Comparison of ENCODE assay signal across 8 cellular contexts in genomic region chr15:31327674-31328424, GRCh38. TPM values are rescaled to one million over a fixed set of nuclear protein-coding genes. Genes with fewer than 3 reads are reported as not detected.
A peak's percentile ranks its signal among the peaks of the same experiment; 100 is the strongest.
DNase-seq lines count a peak whose midpoint lies in the region; ATAC-seq and TF ChIP-seq lines count a peak whose summit lies in the region.

No MANE protein-coding gene starts in this region.

- no peaks in the 10 kb centered on the region for H3K9me3 ChIP-seq in lower lobe of right lung

- peaks cover 57% of the 10 kb centered on the region for H3K4me1 ChIP-seq in lower lobe of right lung

- intact Hi-C loops in lower lobe of right lung (cut with DNase I), result loop anchor here (10.0 kb wide), 1 partner anchor 113 kb away; no protein-coding TSS in a partner anchor

- peak overlapping the region; percentile 100 for H3K27ac ChIP-seq in lower lobe of right lung

- peak overlapping the region; percentile 93 for H3K4me3 ChIP-seq in lower lobe of right lung

- no peaks in the 10 kb centered on the region for H3K27me3 ChIP-seq in lower lobe of right lung (ENCODE audit: low read depth)

- peak; percentile 33 to 50 for ATAC-seq in lower lobe of right lung

- TF ChIP-seq CTCF in lower lobe of right lung (IDR thresholded peaks at IDR 0.05), result no peak

- DNase-seq in NCI-H1436 (lab: John Stamatoyannopoulos, UW), result peak; percentile 76
- DNase-seq in NCI-H1436 treated with DMSO at 0.1 percent for 48 hours (lab: John Stamatoyannopoulos, UW), result no peak
- DNase-seq in NAMALWA (ENCODE audit: low spot score), result peak; percentile 75
- DNase-seq in activated CD4-positive, alpha-beta T cell treated with anti-CD3 and anti-CD28 coated beads for 4 hours, result peak; percentile 76 to 86
- DNase-seq in dermis blood vessel endothelial cell, result peak; percentile 58
- DNase-seq in lower lobe of right lung, result peak; percentile 87
- peak; percentile 31 for DNase-seq in stimulated activated CD8-positive, alpha-beta memory T cell treated with anti-CD3 and anti-CD28 coated beads, Interleukin-12 subunit alpha, Interleukin-12 subunit beta, amount 100 ng/mL, for 24 hours (ENCODE audit: extremely low read depth)
- DNase-seq in OCI-M2 (lab: John Stamatoyannopoulos, UW; ENCODE audit: unreplicated experiment), result no peak

- peaks cover 9% of the 10 kb centered on the region for H3K36me3 ChIP-seq in lower lobe of right lung

RNA-seq across cellular contexts. Expression of gene KLF13, which starts 1.2 kb away (rescaled TPM):
- total RNA-seq in dermis blood vessel endothelial cell, result 35.2 and 41.8 TPM in 2 replicates
- total RNA-seq in lower lobe of right lung, result 178 TPM

Comparison
In these comparisons a context has a peak if more than half of its experiments do, and no peak if none do; other contexts are left out.
1. DNase-seq: peak in NCI-H1436 (single experiment), NAMALWA (single experiment), activated CD4-positive, alpha-beta T cell treated with anti-CD3 and anti-CD28 coated beads for 4 hours (2 of 2), dermis blood vessel endothelial cell (single experiment), lower lobe of right lung (single experiment) and stimulated activated CD8-positive, alpha-beta memory T cell treated with anti-CD3 and anti-CD28 coated beads, Interleukin-12 subunit alpha, Interleukin-12 subunit beta, amount 100 ng/mL, for 24 hours (single experiment); none in NCI-H1436 treated with DMSO at 0.1 percent for 48 hours (single experiment) and OCI-M2 (single experiment).